Comparison of ENCODE assay signal across 1 cellular context in genomic region chr3:152083058-152083457, GRCh38.
TF ChIP-seq lines count a peak whose summit lies in the region.

No MANE protein-coding gene starts in this region.

TF ChIP-seq in HCT116, 20 proteins besides CTCF, POLR2A, EP300 and RAD21 (continued from another document):
- TF ChIP-seq REST (IDR thresholded peaks at IDR 0.05; ENCODE audit: low read depth) (no peak), YY1 (IDR thresholded peaks at IDR 0.05; ENCODE audit: extremely low read depth, insufficient replicate concordance, low read depth, low read length) (no peak), ELF1 (IDR thresholded peaks at IDR 0.05; ENCODE audit: borderline replicate concordance, low read depth) (no peak)
